Comparison of ENCODE assay signal across 8 cellular contexts in the genomic region with DNA sequence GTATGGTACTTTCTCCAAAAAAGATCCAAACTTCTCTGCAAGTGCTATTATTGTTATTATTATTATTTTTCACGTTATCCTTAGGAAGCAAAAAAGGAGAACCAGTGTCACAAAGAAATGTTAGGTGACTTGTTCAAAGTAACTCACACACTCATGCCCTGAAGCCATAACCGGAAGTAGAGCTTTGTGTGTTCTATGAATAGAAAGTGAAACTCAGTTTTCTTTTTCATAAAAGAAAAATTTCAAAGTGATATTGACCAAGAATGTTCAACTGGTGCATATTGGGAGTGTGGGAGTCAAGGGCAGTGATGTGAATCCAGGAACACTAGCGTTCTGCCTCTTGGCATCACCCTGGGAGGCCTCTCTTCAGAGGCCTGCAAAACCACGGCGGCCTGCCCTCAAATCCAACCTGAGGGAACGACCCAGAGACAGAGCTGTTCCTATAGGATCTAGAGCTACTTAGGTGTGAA.
A peak's percentile ranks its signal among the peaks of the same experiment; 100 is the strongest.
DNase-seq lines count a peak whose midpoint lies in the region; ATAC-seq, FAIRE-seq and TF ChIP-seq lines count a peak whose summit lies in the region.

No MANE protein-coding gene starts in this region.

- DNase-seq in GM13977 (ENCODE audit: low spot score) (peak; percentile 61), RCC 7860 (ENCODE audit: low spot score) (peak; percentile 81), epithelial cell of esophagus (ENCODE audit: low read depth) (peak; percentile 46), upper lobe of right lung (no peak), iPS-NIHi7 (ENCODE audit: extremely low spot score) (no peak)

- in situ Hi-C loops in GM13977 (cut with MboI; ENCODE audit: low pct_unique_long_range_greater_than_20kb, low sequenced_read_pairs, unreplicated experiment) = no loop called here

- TF ChIP-seq CTCF in GM13977 (IDR thresholded peaks at IDR 0.05; ENCODE audit: extremely low read depth, insufficient read depth, missing control alignments) (no peak), epithelial cell of esophagus (IDR thresholded peaks at IDR 0.05; ENCODE audit: insufficient read depth, low read depth, low read length, missing control alignments) (no peak), upper lobe of right lung (IDR thresholded peaks at IDR 0.05) (no peak)

- no peak for FAIRE-seq in RCC 7860 (lab: Jason Lieb, UNC)

- ATAC-seq in HG02588 (IDR thresholded peaks at IDR 0.05; ENCODE audit: unreplicated experiment) = peak; percentile 57
- peak; percentile 46 for ATAC-seq in upper lobe of right lung
- no peak for ATAC-seq in HG03039 (IDR thresholded peaks at IDR 0.05; ENCODE audit: unreplicated experiment)
- no peak for ATAC-seq in esophagus mucosa

- no peaks in the 10 kb centered on the region for H3K36me3 ChIP-seq in upper lobe of right lung

- no peaks in the 10 kb centered on the region for H3K27me3 ChIP-seq in upper lobe of right lung

- H3K27ac ChIP-seq in upper lobe of right lung = no peak overlapping the region

- intact Hi-C loops in upper lobe of right lung (cut with DNase I) = no loop called here

- no peaks in the 10 kb centered on the region for H3K9me3 ChIP-seq in upper lobe of right lung

- no peaks in the 10 kb centered on the region for H3K4me1 ChIP-seq in upper lobe of right lung

- H3K4me3 ChIP-seq in epithelial cell of esophagus (ENCODE audit: low read length) (no peak overlapping the region), upper lobe of right lung (no peak overlapping the region)

Comparison
In these comparisons a context has a peak if more than half of its experiments do, and no peak if none do; other contexts are left out.
1. DNase-seq: peak in GM13977 (single experiment), RCC 7860 (single experiment) and epithelial cell of esophagus (single experiment); none in upper lobe of right lung (single experiment) and iPS-NIHi7 (single experiment).
2. ATAC-seq: peak in HG02588 (single experiment) and upper lobe of right lung (single experiment); none in HG03039 (single experiment) and esophagus mucosa (single experiment).